Comparison of ENCODE assay signal across 1 cellular context in the genomic region with DNA sequence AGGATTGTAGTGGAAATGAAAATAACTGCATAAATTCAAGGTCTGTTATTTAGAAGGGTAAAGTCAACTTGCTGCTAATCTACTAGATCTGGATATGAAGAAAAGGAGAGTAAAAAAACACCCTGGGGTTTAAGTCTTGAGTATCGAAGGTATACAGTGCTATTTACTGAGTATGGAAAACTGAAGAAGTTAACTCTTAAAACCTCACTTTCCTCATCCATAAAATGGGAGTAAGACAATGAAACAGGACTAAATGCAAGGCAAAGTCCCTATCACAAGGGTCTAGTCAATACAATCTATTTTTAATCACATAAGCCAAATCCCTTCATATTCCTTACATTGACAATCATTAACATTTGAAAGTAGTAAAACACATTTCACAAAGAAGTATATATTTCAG.
TF ChIP-seq lines count a peak whose summit lies in the region.

No MANE protein-coding gene starts in this region.

TF ChIP-seq in K562, 482 proteins besides CTCF, POLR2A, EP300 and RAD21 (continued from another document):
- TF ChIP-seq FIP1L1 (IDR thresholded peaks at IDR 0.05; ENCODE audit: low read depth, low read length, poor library complexity, severe bottlenecking), result peak; percentile 32
